ENCODE assay signal across 30 cellular contexts in the genomic region with DNA sequence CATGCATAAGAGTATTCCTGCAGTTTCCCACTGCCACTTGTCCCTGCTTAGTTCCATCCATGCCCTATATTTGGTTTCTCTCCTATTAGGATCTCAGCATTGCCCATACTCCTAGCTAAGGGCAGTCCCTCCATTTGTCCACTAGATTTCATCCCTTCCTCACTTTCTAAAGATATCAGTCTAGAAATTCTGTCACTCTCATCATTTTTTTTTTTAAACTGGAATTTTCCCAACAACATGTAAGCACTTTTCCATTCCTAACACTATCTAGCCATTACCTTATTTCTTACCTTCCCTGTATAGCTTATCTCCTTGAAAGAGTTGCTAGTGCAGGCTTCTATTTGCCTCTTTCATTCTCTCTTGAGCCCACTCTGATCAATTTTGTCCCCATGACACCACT.
"Had no signal": no experiment of that assay in that cellular context is flagged by ENCODE, and none has a peak within 500 bp of the region (broad histone marks: within the 10 kb centered on the region; RNA-seq: fewer than 3 reads in every experiment).

No MANE protein-coding gene starts in this region.

- H3K4me1 ChIP-seq: ascending aorta had no signal

- H3K36me3 ChIP-seq: ascending aorta, cardiac muscle cell had no signal

- DNase-seq: activated B cell treated with CpG ODN at 0.5 μM for 24 hours; activated CD4-positive, alpha-beta memory T cell treated with anti-CD3 and anti-CD28 coated beads, Interleukin-2, amount 10 ng/mL, durations not matched to agents 7 days and 5 days; activated CD4-positive, alpha-beta T cell treated with anti-CD3 and anti-CD28 coated beads for 4 hours; activated CD4-positive, alpha-beta T cell treated with anti-CD3 and anti-CD28 coated beads, Interleukin-2, amount 10 ng/mL, durations not matched to agents 24 days and 14 days; activated CD4-positive, alpha-beta T cell treated with anti-CD3 and anti-CD28 coated beads, Interleukin-2, amount 50 U/mL, for 1 hour; activated CD4-positive, alpha-beta T cell treated with anti-CD3 and anti-CD28 coated beads, Interleukin-2, amount 50 U/mL, for 48 hours; activated CD4-positive, CD25-positive, alpha-beta regulatory T cell treated with anti-CD3 and anti-CD28 coated beads, Interleukin-2, amount 50 U/mL, for 72 hours; activated CD8-positive, alpha-beta memory T cell treated with anti-CD3 and anti-CD28 coated beads for 24 hours; activated CD8-positive, alpha-beta memory T cell treated with anti-CD3 and anti-CD28 coated beads, Interleukin-2, amount 10 ng/mL, durations not matched to agents 7 days and 5 days; activated CD8-positive, alpha-beta memory T cell treated with anti-CD3 and anti-CD28 coated beads, Interleukin-2, amount 50 U/mL, for 48 hours; activated CD8-positive, alpha-beta T cell treated with anti-CD3 and anti-CD28 coated beads, Interleukin-2, amount 10 ng/mL, durations not matched to agents 7 days and 5 days; activated effector memory CD4-positive, alpha-beta T cell treated with Interleukin-2 at 50 U/mL for 16 hours; activated gamma-delta T cell; activated naive CD4-positive, alpha-beta T cell treated with anti-CD3 and anti-CD28 coated beads, Interleukin-2, amount 10 ng/mL, durations not matched to agents 7 days and 5 days; activated naive CD4-positive, alpha-beta T cell treated with Interleukin-2 at 50 U/mL for 16 hours; activated naive CD8-positive, alpha-beta T cell treated with anti-CD3 and anti-CD28 coated beads, Interleukin-2, amount 10 ng/mL, durations not matched to agents 7 days and 5 days; activated naive CD8-positive, alpha-beta T cell treated with anti-CD3 and anti-CD28 coated beads, Interleukin-2, amount 50 U/mL, for 24 hours; activated T-cell treated with anti-CD3 and anti-CD28 coated beads, Interleukin-2, amount 50 U/mL, for 24 hours; activated T-cell treated with anti-CD3 and anti-CD28 coated beads, Interleukin-2, amount 50 U/mL, for 48 hours; amygdala; anterior cingulate cortex; cerebellar nuclear complex; T-helper 1 cell; T-helper 2 cell; T-helper 9 cell had no signal

- FAIRE-seq: bronchial epithelial cell, TTC549 had no signal

- H3K27me3 ChIP-seq: ascending aorta, cardiac muscle cell had no signal

- H3K27ac ChIP-seq: ascending aorta, cardiac muscle cell, VCaP had no signal

- H3K9me3 ChIP-seq: ascending aorta had no signal

- H3K4me3 ChIP-seq: ascending aorta, cardiac muscle cell had no signal

- ATAC-seq: activated CD8-positive, alpha-beta memory T cell treated with anti-CD3 and anti-CD28 coated beads, Interleukin-2, amount 10 ng/mL, durations not matched to agents 7 days and 5 days; activated CD8-positive, alpha-beta T cell treated with anti-CD3 and anti-CD28 coated beads, Interleukin-2, amount 10 ng/mL, durations not matched to agents 7 days and 5 days; activated naive CD8-positive, alpha-beta T cell treated with anti-CD3 and anti-CD28 coated beads, Interleukin-2, amount 50 U/mL, for 24 hours had no signal
